28 cellular contexts compared by ENCODE assay signal in genomic region chr15:40957041-40957555, GRCh38. TPM values are rescaled to one million over a fixed set of nuclear protein-coding genes. Genes with fewer than 3 reads are reported as not detected.
A peak's percentile ranks its signal among the peaks of the same experiment; 100 is the strongest.
DNase-seq lines count a peak whose midpoint lies in the region; ATAC-seq and TF ChIP-seq lines count a peak whose summit lies in the region.
"Had no signal": no experiment of that assay in that cellular context is flagged by ENCODE, and none has a peak within 500 bp of the region (broad histone marks: within the 10 kb centered on the region; RNA-seq: fewer than 3 reads in every experiment).

No MANE protein-coding gene starts in this region.

- H3K36me3 ChIP-seq in right atrium auricular region (no peaks in the 10 kb centered on the region), skeletal muscle tissue (ENCODE audit: control insufficient read depth in 3 of 3, insufficient read depth in 3 of 3, low read length in 3 of 3) (no peaks in the 10 kb centered on the region)
- H3K36me3 ChIP-seq: brain microvascular endothelial cell, tibial nerve had no signal

- peaks cover 18 to 25% of the 10 kb centered on the region in 2 donors for H3K36me3 Mint-ChIP-seq in activated T-cell treated with anti-CD3 and anti-CD28 coated beads, Interleukin-2, amount 50 U/mL, for 72 hours (ENCODE audit: insufficient read depth in 2 of 2)
- peaks cover 47% of the 10 kb centered on the region for H3K36me3 Mint-ChIP-seq in activated T-cell treated with anti-CD3 and anti-CD28 coated beads, Interleukin-2, amount 50 U/mL, for 24 hours (ENCODE audit: low read depth)

- no peak for ATAC-seq in activated T-cell treated with anti-CD3 and anti-CD28 coated beads, Interleukin-2, amount 50 U/mL, for 72 hours (replicated peaks in 1 of 2)
- ATAC-seq in HG03139 (IDR thresholded peaks at IDR 0.05; ENCODE audit: unreplicated experiment) (no peak), GM21737 (IDR thresholded peaks at IDR 0.05; ENCODE audit: unreplicated experiment) (no peak)
- ATAC-seq: activated CD8-positive, alpha-beta memory T cell treated with anti-CD3 and anti-CD28 coated beads, Interleukin-2, amount 10 ng/mL, durations not matched to agents 7 days and 5 days; effector memory CD8-positive, alpha-beta T cell; left colon; T-helper 17 cell had no signal

- H3K27ac Mint-ChIP-seq in activated T-cell treated with anti-CD3 and anti-CD28 coated beads, Interleukin-2, amount 50 U/mL, for 72 hours, result peak overlapping the region; percentile 55
- H3K27ac Mint-ChIP-seq in activated T-cell treated with anti-CD3 and anti-CD28 coated beads, Interleukin-2, amount 50 U/mL, for 24 hours, result no peak overlapping the region
- H3K27ac Mint-ChIP-seq: activated CD8-positive, alpha-beta memory T cell treated with anti-CD3 and anti-CD28 coated beads, Interleukin-2, amount 10 ng/mL, durations not matched to agents 7 days and 5 days; activated naive CD8-positive, alpha-beta T cell treated with anti-CD3 and anti-CD28 coated beads for 36 hours; T-helper 17 cell had no signal

- no peak overlapping the region for H3K4me3 ChIP-seq in right atrium auricular region
- H3K4me3 ChIP-seq in skeletal muscle tissue (ENCODE audit: low read length in 3 of 3), result peak overlapping the region in 2 of 3 donors; percentile 6 to 45
- H3K4me3 ChIP-seq: MG63, smooth muscle cell, tibial nerve had no signal

- H3K27me3 Mint-ChIP-seq in activated T-cell treated with anti-CD3 and anti-CD28 coated beads, Interleukin-2, amount 50 U/mL, for 72 hours (ENCODE audit: low read depth), result no peaks in the 10 kb centered on the region
- no peaks in the 10 kb centered on the region for H3K27me3 Mint-ChIP-seq in activated T-cell treated with anti-CD3 and anti-CD28 coated beads, Interleukin-2, amount 50 U/mL, for 24 hours
- H3K27me3 Mint-ChIP-seq: activated CD4-positive, alpha-beta T cell treated with anti-CD3 and anti-CD28 coated beads, Interleukin-2, amount 10 ng/mL, durations not matched to agents 7 days and 5 days; activated CD8-positive, alpha-beta memory T cell treated with anti-CD3 and anti-CD28 coated beads, Interleukin-2, amount 10 ng/mL, durations not matched to agents 7 days and 5 days; B cell had no signal

- TF ChIP-seq CTCF in right atrium auricular region (IDR thresholded peaks at IDR 0.05), result no peak

- no peaks in the 10 kb centered on the region for H3K9me3 ChIP-seq in right atrium auricular region
- H3K9me3 ChIP-seq in skeletal muscle tissue (ENCODE audit: control insufficient read depth in 3 of 3, low read length in 3 of 3), result no peaks in the 10 kb centered on the region
- H3K9me3 ChIP-seq: Caco-2, MG63, tibial nerve had no signal

- H3K27ac ChIP-seq in right atrium auricular region, result peak overlapping the region; percentile 70 to 88
- H3K27ac ChIP-seq in skeletal muscle tissue (ENCODE audit: low read depth, low read length), result peak overlapping the region; percentile 79
- H3K27ac ChIP-seq: 22Rv1, brain microvascular endothelial cell, HL-60, tibial nerve had no signal

- no peak for DNase-seq in activated T-cell treated with anti-CD3 and anti-CD28 coated beads, Interleukin-2, amount 50 U/mL, for 72 hours
- no peak for DNase-seq in activated T-cell treated with anti-CD3 and anti-CD28 coated beads, Interleukin-2, amount 50 U/mL, for 24 hours
- DNase-seq in OCI-M1 (lab: John Stamatoyannopoulos, UW) (peak; percentile 36), right atrium auricular region (ENCODE audit: low spot score) (no peak)
- no peak for DNase-seq in stimulated activated CD4-positive, alpha-beta T cell treated with anti-CD3 and anti-CD28 coated beads, Interleukin-2, amount 100 ng/mL, for 24 hours
- DNase-seq: activated CD4-positive, alpha-beta T cell treated with anti-CD3 and anti-CD28 coated beads, Interleukin-2, amount 10 ng/mL, durations not matched to agents 7 days and 5 days; activated CD8-positive, alpha-beta memory T cell treated with anti-CD3 and anti-CD28 coated beads, Interleukin-2, amount 10 ng/mL, durations not matched to agents 7 days and 5 days; activated naive CD8-positive, alpha-beta T cell treated with anti-CD3 and anti-CD28 coated beads for 36 hours; brain microvascular endothelial cell; Caco-2; DND-41; effector memory CD8-positive, alpha-beta T cell; mesendoderm; NCI-H1417; stimulated activated CD4-positive, alpha-beta T cell treated with anti-CD3 and anti-CD28 coated beads, Interleukin-4, amount 100 ng/mL, for 24 hours; stimulated activated naive CD4-positive, alpha-beta T cell treated with Interleukin-2 at 50 U/mL for 16 hours; T-helper 17 cell had no signal

- H3K4me3 Mint-ChIP-seq in activated T-cell treated with anti-CD3 and anti-CD28 coated beads, Interleukin-2, amount 50 U/mL, for 72 hours, result no peak overlapping the region
- H3K4me3 Mint-ChIP-seq in activated T-cell treated with anti-CD3 and anti-CD28 coated beads, Interleukin-2, amount 50 U/mL, for 24 hours, result no peak overlapping the region
- H3K4me3 Mint-ChIP-seq: activated CD4-positive, alpha-beta T cell treated with anti-CD3 and anti-CD28 coated beads, Interleukin-2, amount 10 ng/mL, durations not matched to agents 7 days and 5 days; activated CD8-positive, alpha-beta memory T cell treated with anti-CD3 and anti-CD28 coated beads, Interleukin-2, amount 10 ng/mL, durations not matched to agents 7 days and 5 days; B cell; effector memory CD8-positive, alpha-beta T cell; T-helper 17 cell had no signal

- H3K27me3 ChIP-seq in right atrium auricular region (no peaks in the 10 kb centered on the region), skeletal muscle tissue (ENCODE audit: control insufficient read depth in 3 of 3, insufficient read depth in 3 of 3, low read length in 3 of 3) (no peaks in the 10 kb centered on the region)
- H3K27me3 ChIP-seq: brain microvascular endothelial cell, MG63 had no signal

- H3K9me3 Mint-ChIP-seq in activated T-cell treated with anti-CD3 and anti-CD28 coated beads, Interleukin-2, amount 50 U/mL, for 72 hours, result no peaks in the 10 kb centered on the region
- no peaks in the 10 kb centered on the region for H3K9me3 Mint-ChIP-seq in activated T-cell treated with anti-CD3 and anti-CD28 coated beads, Interleukin-2, amount 50 U/mL, for 24 hours
- H3K9me3 Mint-ChIP-seq: activated CD4-positive, alpha-beta T cell treated with anti-CD3 and anti-CD28 coated beads, Interleukin-2, amount 10 ng/mL, durations not matched to agents 7 days and 5 days; activated naive CD8-positive, alpha-beta T cell treated with anti-CD3 and anti-CD28 coated beads for 36 hours; effector memory CD8-positive, alpha-beta T cell; nephron had no signal

- H3K9ac ChIP-seq in skeletal muscle tissue (ENCODE audit: low read depth in 1 of 3, low read length in 3 of 3), result peak overlapping the region; percentile 25 to 72 (median 59)

- H3K4me1 ChIP-seq in right atrium auricular region (peaks cover 0 to 41% of the 10 kb centered on the region in 2 donors), skeletal muscle tissue (ENCODE audit: control insufficient read depth in 3 of 3, insufficient read depth in 3 of 3, low read length in 3 of 3) (peaks cover 45 to 64% (median 61%) of the 10 kb centered on the region in 3 donors)
- H3K4me1 ChIP-seq: Caco-2 had no signal

- H3K4me1 Mint-ChIP-seq in activated T-cell treated with anti-CD3 and anti-CD28 coated beads, Interleukin-2, amount 50 U/mL, for 72 hours (ENCODE audit: low read depth), result peaks cover 41% of the 10 kb centered on the region
- H3K4me1 Mint-ChIP-seq in activated T-cell treated with anti-CD3 and anti-CD28 coated beads, Interleukin-2, amount 50 U/mL, for 24 hours (ENCODE audit: low read depth), result peaks cover 32% of the 10 kb centered on the region

RNA-seq across cellular contexts. Expression of gene CHAC1, which starts 3.8 kb away (rescaled TPM):
- total RNA-seq in activated T-cell treated with anti-CD3 and anti-CD28 coated beads, Interleukin-2, amount 50 U/mL, for 72 hours, result 10 to 100 TPM; 77.8 to 83.0 TPM
- total RNA-seq in right atrium auricular region, result 10 to 100 TPM; 11.9 to 36.1 TPM
- 0.52 TPM for total RNA-seq in skeletal muscle tissue

RNA-seq across cellular contexts. Expression of gene DLL4, which starts 28.0 kb away (rescaled TPM):
- total RNA-seq in activated T-cell treated with anti-CD3 and anti-CD28 coated beads, Interleukin-2, amount 50 U/mL, for 72 hours, result under 1 TPM; 0.12 to 0.19 TPM
- total RNA-seq in right atrium auricular region (1 to 10 TPM; 7.5 to 9.8 TPM), skeletal muscle tissue (11.5 TPM)
- total RNA-seq: activated CD4-positive, alpha-beta T cell treated with anti-CD3 and anti-CD28 coated beads, Interleukin-2, amount 10 ng/mL, durations not matched to agents 7 days and 5 days; activated naive CD8-positive, alpha-beta T cell treated with anti-CD3 and anti-CD28 coated beads for 36 hours; smooth muscle cell; T-helper 17 cell had no signal

Comparison
In these comparisons a context has a peak if more than half of its experiments do, and no peak if none do; other contexts are left out.
1. H3K4me3 ChIP-seq: peak in skeletal muscle tissue (2 of 3); none in right atrium auricular region (0 of 2).
2. RNA of gene DLL4, which starts 28.0 kb away (total RNA-seq): 11.5 TPM in skeletal muscle tissue (single experiment) and 7.5 to 9.8 TPM in right atrium auricular region; 0.12 to 0.19 TPM in activated T-cell treated with anti-CD3 and anti-CD28 coated beads, Interleukin-2, amount 50 U/mL, for 72 hours; every median in the first group is over 4 times any median in the second.